ENCODE assay signal across 1 cellular context in genomic region chr2:232313645-232314044, GRCh38.
TF ChIP-seq lines count a peak whose summit lies in the region.

No MANE protein-coding gene starts in this region.

TF ChIP-seq in HepG2, 621 proteins besides CTCF, POLR2A, EP300 and RAD21:
- TF ChIP-seq ZNF431 (CRISPR knock-in tag; IDR thresholded peaks at IDR 0.05; ENCODE audit: borderline replicate concordance, low read depth) = peak; percentile 97
TF ChIP-seq in HepG2: peak in this region for 1; not testable (repeated sequence) for 620.
